9 cellular contexts compared by ENCODE assay signal in genomic region chr1:108057536-108057935, GRCh38.
DNase-seq lines count a peak whose midpoint lies in the region; ATAC-seq and TF ChIP-seq lines count a peak whose summit lies in the region.
"Had no signal": no experiment of that assay in that cellular context is flagged by ENCODE, and none has a peak within 500 bp of the region (broad histone marks: within the 10 kb centered on the region; RNA-seq: fewer than 3 reads in every experiment).

No MANE protein-coding gene starts in this region.

- peak overlapping the region; percentile 75 for H3K27ac Mint-ChIP-seq in GM23338
- H3K27ac Mint-ChIP-seq in neural progenitor cell, result no peak overlapping the region
- H3K27ac Mint-ChIP-seq in HFFc6, result no peak overlapping the region
- H3K27ac Mint-ChIP-seq in CD4-positive, alpha-beta memory T cell, result no peak overlapping the region

- ATAC-seq in GM23338 (peak; percentile 88), HG02870 (IDR thresholded peaks at IDR 0.05; ENCODE audit: unreplicated experiment) (no peak)
- ATAC-seq: Panc1 had no signal

- H3K4me3 ChIP-seq in GM23338 (no peak overlapping the region), fibroblast of villous mesenchyme (ENCODE audit: low read depth, low read length) (no peak overlapping the region), neural progenitor cell (no peak overlapping the region)
- H3K4me3 ChIP-seq in CD4-positive, alpha-beta memory T cell (ENCODE audit: low read length in 2 of 2), result no peak overlapping the region

- H4K20me1 ChIP-seq in GM23338 (replicated peaks; ENCODE audit: insufficient read depth), result no peaks in the 10 kb centered on the region
- H4K20me1 ChIP-seq in neural progenitor cell (ENCODE audit: low read depth), result no peaks in the 10 kb centered on the region

- intact Hi-C loops in CD4-positive, alpha-beta memory T cell (cut with micrococcal nuclease), result no loop called here

- H3K36me3 ChIP-seq in GM23338 (ENCODE audit: insufficient read depth) (no peaks in the 10 kb centered on the region), neural progenitor cell (no peaks in the 10 kb centered on the region)
- H3K36me3 ChIP-seq in CD4-positive, alpha-beta memory T cell (ENCODE audit: insufficient read depth, low read length), result no peaks in the 10 kb centered on the region

- no peaks in the 10 kb centered on the region for H3K79me2 ChIP-seq in GM23338 (replicated peaks; ENCODE audit: insufficient read depth)
- no peaks in the 10 kb centered on the region for H3K79me2 ChIP-seq in neural progenitor cell (ENCODE audit: low read depth)

- CTCF ChIA-PET in CD4-positive, alpha-beta memory T cell (lab: Charles Lee; ENCODE audit: partially characterized antibody), result interaction anchor here (0.8 kb wide), 1 partner anchor 9 kb away, joined by 3 read pairs; no protein-coding TSS in a partner anchor

- H3K4me2 ChIP-seq in GM23338 (peak overlapping the region; percentile 7; the same call in 1 of the 2 replicates), neural progenitor cell (peak overlapping the region; percentile 11)

- H3K4me3 Mint-ChIP-seq in GM23338 (no peak overlapping the region; the same call in 2 of the 3 replicates), neural progenitor cell (peak overlapping the region; percentile 34), HFFc6 (no peak overlapping the region)
- H3K4me3 Mint-ChIP-seq in CD4-positive, alpha-beta memory T cell, result no peak overlapping the region

- no peak overlapping the region for H3K27ac ChIP-seq in GM23338 (ENCODE audit: low read depth)
- H3K27ac ChIP-seq in neural progenitor cell, result no peak overlapping the region
- no peak overlapping the region for H3K27ac ChIP-seq in CD4-positive, alpha-beta memory T cell (ENCODE audit: low read depth, low read length)

- H3K9me3 ChIP-seq in neural progenitor cell (ENCODE audit: low read depth), result no peaks in the 10 kb centered on the region
- no peaks in the 10 kb centered on the region for H3K9me3 ChIP-seq in CD4-positive, alpha-beta memory T cell (ENCODE audit: control insufficient read depth in 1 of 2, low read length in 2 of 2)

- no peaks in the 10 kb centered on the region for H3K9me2 ChIP-seq in GM23338 (ENCODE audit: insufficient read depth)

- H3K27me3 ChIP-seq in GM23338 (ENCODE audit: insufficient read depth) (no peaks in the 10 kb centered on the region), neural progenitor cell (no peaks in the 10 kb centered on the region)
- no peaks in the 10 kb centered on the region for H3K27me3 ChIP-seq in CD4-positive, alpha-beta memory T cell (ENCODE audit: insufficient read depth, low read length)

- no peak overlapping the region for H2AFZ ChIP-seq in GM23338
- H2AFZ ChIP-seq in neural progenitor cell (replicated peaks), result peak overlapping the region; percentile 91

- DNase-seq in GM23338 (ENCODE audit: low spot score) (peak; percentile 82), NOMO-1 treated with DMSO at 0.1 percent for 48 hours (lab: John Stamatoyannopoulos, UW; ENCODE audit: unreplicated experiment) (peak; percentile 32), fibroblast of villous mesenchyme (ENCODE audit: low read depth) (peak; percentile 72), neural progenitor cell (ENCODE audit: low spot score) (peak; percentile 40), NCI-H446 (lab: John Stamatoyannopoulos, UW) (no peak), HFFc6 (no peak)
- DNase-seq in CD4-positive, alpha-beta memory T cell, result no peak

- TF ChIP-seq CTCF in GM23338 (conservative IDR thresholded peaks at IDR 0.05; ENCODE audit: low read depth in 2 of 2) (no peak), fibroblast of villous mesenchyme (IDR thresholded peaks at IDR 0.05; ENCODE audit: insufficient read depth, low read depth, low read length) (no peak), neural progenitor cell (IDR thresholded peaks at IDR 0.05) (no peak), HFFc6 (IDR thresholded peaks at IDR 0.05) (no peak)

- peaks cover 8% of the 10 kb centered on the region; the same call in 2 of the 3 replicates for H3K9me3 Mint-ChIP-seq in GM23338
- H3K9me3 Mint-ChIP-seq in neural progenitor cell, result peaks cover 7% of the 10 kb centered on the region
- no peaks in the 10 kb centered on the region for H3K9me3 Mint-ChIP-seq in HFFc6
- peaks cover 2 to 13% (median 4%) of the 10 kb centered on the region in 8 donors for H3K9me3 Mint-ChIP-seq in CD4-positive, alpha-beta memory T cell

- H3K4me1 ChIP-seq in GM23338 (ENCODE audit: insufficient read depth) (peaks cover 36% of the 10 kb centered on the region), neural progenitor cell (peaks cover 11% of the 10 kb centered on the region)
- no peaks in the 10 kb centered on the region for H3K4me1 ChIP-seq in CD4-positive, alpha-beta memory T cell (ENCODE audit: insufficient read depth, low read length)

- POLR2A ChIA-PET in CD4-positive, alpha-beta memory T cell (lab: Charles Lee; ENCODE audit: partially characterized antibody), result interaction anchor here (1.0 kb wide), 1 partner anchor 10 kb away, joined by 3 read pairs; no protein-coding TSS in a partner anchor

- H3K27me3 Mint-ChIP-seq in GM23338 (ENCODE audit: insufficient read depth, low read depth, poor library complexity) (no peaks in the 10 kb centered on the region), neural progenitor cell (ENCODE audit: insufficient read depth, low read depth) (peaks cover 2% of the 10 kb centered on the region), HFFc6 (ENCODE audit: insufficient read depth) (peaks cover 2% of the 10 kb centered on the region; the same call in 1 of the 2 replicates)
- peaks cover 0 to 7% of the 10 kb centered on the region in 2 donors for H3K27me3 Mint-ChIP-seq in CD4-positive, alpha-beta memory T cell

- H3K36me3 Mint-ChIP-seq in GM23338 (ENCODE audit: low read depth), result peaks cover 3% of the 10 kb centered on the region; the same call in 1 of the 3 replicates
- no peaks in the 10 kb centered on the region for H3K36me3 Mint-ChIP-seq in neural progenitor cell
- no peaks in the 10 kb centered on the region for H3K36me3 Mint-ChIP-seq in HFFc6 (ENCODE audit: low read depth)
- H3K36me3 Mint-ChIP-seq in CD4-positive, alpha-beta memory T cell, result peaks cover 0 to 2% of the 10 kb centered on the region in 2 donors

- H3K9ac ChIP-seq in neural progenitor cell, result no peak overlapping the region

- H3K4me1 Mint-ChIP-seq in GM23338, result peaks cover 29% of the 10 kb centered on the region
- peaks cover 24% of the 10 kb centered on the region for H3K4me1 Mint-ChIP-seq in neural progenitor cell
- H3K4me1 Mint-ChIP-seq in HFFc6 (ENCODE audit: low read depth), result no peaks in the 10 kb centered on the region
- no peaks in the 10 kb centered on the region for H3K4me1 Mint-ChIP-seq in CD4-positive, alpha-beta memory T cell

- H3F3A ChIP-seq in GM23338 (replicated peaks; ENCODE audit: low read depth) (no peaks in the 10 kb centered on the region), neural progenitor cell (ENCODE audit: low read depth) (no peaks in the 10 kb centered on the region)

TF ChIP-seq in GM23338, 12 proteins besides CTCF, POLR2A, EP300 and RAD21 (continues in another document):
- peak; percentile 40; the same call in 1 of the 2 replicates for TF ChIP-seq ETS1 (IDR thresholded peaks at IDR 0.05)

Comparison
In these comparisons a context has a peak if more than half of its experiments do, and no peak if none do; other contexts are left out.
1. DNase-seq: peak in GM23338 (single experiment), NOMO-1 treated with DMSO at 0.1 percent for 48 hours (single experiment), fibroblast of villous mesenchyme (single experiment) and neural progenitor cell (single experiment); none in NCI-H446 (0 of 2), HFFc6 (single experiment) and CD4-positive, alpha-beta memory T cell (0 of 5).